Comparison of ENCODE assay signal across 24 cellular contexts in genomic region chr10:44422631-44423030, GRCh38. TPM values are rescaled to one million over a fixed set of nuclear protein-coding genes. Genes with fewer than 3 reads are reported as not detected.
"Had no signal": no experiment of that assay in that cellular context is flagged by ENCODE, and none has a peak within 500 bp of the region (broad histone marks: within the 10 kb centered on the region; RNA-seq: fewer than 3 reads in every experiment).

No MANE protein-coding gene starts in this region.

- H3K27me3 ChIP-seq: adrenal gland, Peyer's patch had no signal

- H3K27ac Mint-ChIP-seq: activated CD8-positive, alpha-beta T cell treated with anti-CD3 and anti-CD28 coated beads, Interleukin-2, amount 10 ng/mL, durations not matched to agents 7 days and 5 days; activated naive CD8-positive, alpha-beta T cell treated with anti-CD3 and anti-CD28 coated beads, Interleukin-2, amount 10 ng/mL, durations not matched to agents 7 days and 5 days; T-helper 1 cell treated with Interleukin-12 subunit alpha and Interleukin-12 subunit beta and Interleukin-4 antibody, amounts not matched to agents 30 μg/mL and 1 μg/mL, for 36 hours had no signal

- DNase-seq: activated CD4-positive, alpha-beta T cell treated with anti-CD3 and anti-CD28 coated beads for 4 hours; activated CD4-positive, alpha-beta T cell treated with anti-CD3 and anti-CD28 coated beads, Interleukin-2, amount 50 U/mL, for 4 hours; activated CD8-positive, alpha-beta memory T cell treated with anti-CD3 and anti-CD28 coated beads, Interleukin-2, amount 50 U/mL, for 48 hours; activated CD8-positive, alpha-beta T cell treated with anti-CD3 and anti-CD28 coated beads, Interleukin-2, amount 10 ng/mL, durations not matched to agents 7 days and 5 days; activated naive CD4-positive, alpha-beta T cell treated with anti-CD3 and anti-CD28 coated beads, Interleukin-2, amount 50 U/mL, for 16 hours; activated naive CD8-positive, alpha-beta T cell treated with anti-CD3 and anti-CD28 coated beads, Interleukin-2, amount 10 ng/mL, durations not matched to agents 7 days and 5 days; activated T-cell treated with anti-CD3 and anti-CD28 coated beads, Interleukin-2, amount 50 U/mL, for 1 hour; anterior cingulate cortex; caudate nucleus; Karpas-422; NCI-H1105 treated with DMSO at 0.1 percent for 48 hours; NCI-H146; NCI-H187 treated with DMSO at 0.1 percent for 48 hours; NCI-H2081 treated with DMSO at 0.1 percent for 48 hours; NCI-H69; NK-92 treated with Interleukin-12 subunit alpha and Interleukin-12 subunit beta, amount 100 ng/mL, for 24 hours; SHP77 treated with DMSO at 0.1 percent for 48 hours had no signal

- H3K27ac ChIP-seq: adrenal gland, Peyer's patch, RWPE1 had no signal

- H3K9me3 Mint-ChIP-seq: activated naive CD8-positive, alpha-beta T cell treated with anti-CD3 and anti-CD28 coated beads, Interleukin-2, amount 10 ng/mL, durations not matched to agents 7 days and 5 days; T-helper 1 cell treated with Interleukin-12 subunit alpha and Interleukin-12 subunit beta and Interleukin-4 antibody, amounts not matched to agents 30 μg/mL and 1 μg/mL, for 36 hours had no signal

- H3K27me3 Mint-ChIP-seq: activated naive CD8-positive, alpha-beta T cell treated with anti-CD3 and anti-CD28 coated beads, Interleukin-2, amount 10 ng/mL, durations not matched to agents 7 days and 5 days had no signal

- H3K9me3 ChIP-seq: adrenal gland, Peyer's patch had no signal

- H3K4me1 ChIP-seq: adrenal gland, Peyer's patch had no signal

- H3K4me3 Mint-ChIP-seq: activated CD8-positive, alpha-beta T cell treated with anti-CD3 and anti-CD28 coated beads, Interleukin-2, amount 10 ng/mL, durations not matched to agents 7 days and 5 days; activated naive CD8-positive, alpha-beta T cell treated with anti-CD3 and anti-CD28 coated beads, Interleukin-2, amount 10 ng/mL, durations not matched to agents 7 days and 5 days; T-helper 1 cell treated with Interleukin-12 subunit alpha and Interleukin-12 subunit beta and Interleukin-4 antibody, amounts not matched to agents 30 μg/mL and 1 μg/mL, for 36 hours had no signal

- H3K4me1 Mint-ChIP-seq: activated naive CD8-positive, alpha-beta T cell treated with anti-CD3 and anti-CD28 coated beads, Interleukin-2, amount 10 ng/mL, durations not matched to agents 7 days and 5 days had no signal

- ATAC-seq: activated CD4-positive, CD25-positive, alpha-beta regulatory T cell treated with anti-CD3 and anti-CD28 coated beads, Interleukin-2, amount 50 U/mL, for 24 hours; activated CD8-positive, alpha-beta T cell treated with anti-CD3 and anti-CD28 coated beads, Interleukin-2, amount 10 ng/mL, durations not matched to agents 7 days and 5 days; K562 had no signal

- H3K36me3 ChIP-seq: adrenal gland, Peyer's patch had no signal

- H3K4me3 ChIP-seq: adrenal gland, K562, Peyer's patch had no signal

- H3K36me3 Mint-ChIP-seq: activated naive CD8-positive, alpha-beta T cell treated with anti-CD3 and anti-CD28 coated beads, Interleukin-2, amount 10 ng/mL, durations not matched to agents 7 days and 5 days had no signal

RNA-seq across cellular contexts. Expression of gene CXCL12, which starts 37.7 kb away (rescaled TPM):
- total RNA-seq: activated CD8-positive, alpha-beta T cell treated with anti-CD3 and anti-CD28 coated beads, Interleukin-2, amount 10 ng/mL, durations not matched to agents 7 days and 5 days; activated naive CD8-positive, alpha-beta T cell treated with anti-CD3 and anti-CD28 coated beads, Interleukin-2, amount 10 ng/mL, durations not matched to agents 7 days and 5 days; NCI-H460 had no signal
